ENCODE assay signal across 25 cellular contexts in genomic region chr4:109722357-109722756, GRCh38.
"Had no signal": no experiment of that assay in that cellular context is flagged by ENCODE, and none has a peak within 500 bp of the region (broad histone marks: within the 10 kb centered on the region; RNA-seq: fewer than 3 reads in every experiment).

No MANE protein-coding gene starts in this region.

- H3K27me3 Mint-ChIP-seq: T-cell had no signal

- H3K4me3 ChIP-seq: SJSA1 had no signal

- H3K27ac Mint-ChIP-seq: T-cell; T-helper 1 cell treated with Interleukin-12 subunit alpha and Interleukin-12 subunit beta and Interleukin-4 antibody, amounts not matched to agents 30 μg/mL and 1 μg/mL, for 36 hours had no signal

- H3K9me3 Mint-ChIP-seq: T-cell; T-helper 1 cell treated with Interleukin-12 subunit alpha and Interleukin-12 subunit beta and Interleukin-4 antibody, amounts not matched to agents 30 μg/mL and 1 μg/mL, for 36 hours had no signal

- H3K9ac ChIP-seq: SK-N-SH had no signal

- H3K27me3 ChIP-seq: SJSA1 had no signal

- H3K4me1 ChIP-seq: SJSA1 had no signal

- ATAC-seq: T-cell had no signal

- H3K4me3 Mint-ChIP-seq: T-cell; T-helper 1 cell treated with Interleukin-12 subunit alpha and Interleukin-12 subunit beta and Interleukin-4 antibody, amounts not matched to agents 30 μg/mL and 1 μg/mL, for 36 hours had no signal

- DNase-seq: Kasumi-1, KG1, MM.1S, NCI-H1092 treated with DMSO at 0.1 percent for 48 hours, NCI-H1417, NCI-H1436 treated with DMSO at 0.1 percent for 48 hours, NCI-H1694, NCI-H187 treated with DMSO at 0.1 percent for 48 hours, NCI-H2029 treated with DMSO at 0.1 percent for 48 hours, NCI-H2107, NCI-H2227 treated with DMSO at 0.1 percent for 48 hours, NCI-H446, NCI-H510A, NCI-H524 treated with DMSO at 0.1 percent for 48 hours, NCI-H69, NCI-H774, Right ventricle myocardium superior, RPMI8226, SIG-M5, SK-N-SH, SW 1271, T-cell had no signal

- FAIRE-seq: RCC 7860 had no signal

- H3K27ac ChIP-seq: SJSA1 had no signal

- H3K9me3 ChIP-seq: SJSA1, SK-N-SH had no signal

- H3K4me2 ChIP-seq: SK-N-SH had no signal
